ENCODE assay signal across 8 cellular contexts in the genomic region with DNA sequence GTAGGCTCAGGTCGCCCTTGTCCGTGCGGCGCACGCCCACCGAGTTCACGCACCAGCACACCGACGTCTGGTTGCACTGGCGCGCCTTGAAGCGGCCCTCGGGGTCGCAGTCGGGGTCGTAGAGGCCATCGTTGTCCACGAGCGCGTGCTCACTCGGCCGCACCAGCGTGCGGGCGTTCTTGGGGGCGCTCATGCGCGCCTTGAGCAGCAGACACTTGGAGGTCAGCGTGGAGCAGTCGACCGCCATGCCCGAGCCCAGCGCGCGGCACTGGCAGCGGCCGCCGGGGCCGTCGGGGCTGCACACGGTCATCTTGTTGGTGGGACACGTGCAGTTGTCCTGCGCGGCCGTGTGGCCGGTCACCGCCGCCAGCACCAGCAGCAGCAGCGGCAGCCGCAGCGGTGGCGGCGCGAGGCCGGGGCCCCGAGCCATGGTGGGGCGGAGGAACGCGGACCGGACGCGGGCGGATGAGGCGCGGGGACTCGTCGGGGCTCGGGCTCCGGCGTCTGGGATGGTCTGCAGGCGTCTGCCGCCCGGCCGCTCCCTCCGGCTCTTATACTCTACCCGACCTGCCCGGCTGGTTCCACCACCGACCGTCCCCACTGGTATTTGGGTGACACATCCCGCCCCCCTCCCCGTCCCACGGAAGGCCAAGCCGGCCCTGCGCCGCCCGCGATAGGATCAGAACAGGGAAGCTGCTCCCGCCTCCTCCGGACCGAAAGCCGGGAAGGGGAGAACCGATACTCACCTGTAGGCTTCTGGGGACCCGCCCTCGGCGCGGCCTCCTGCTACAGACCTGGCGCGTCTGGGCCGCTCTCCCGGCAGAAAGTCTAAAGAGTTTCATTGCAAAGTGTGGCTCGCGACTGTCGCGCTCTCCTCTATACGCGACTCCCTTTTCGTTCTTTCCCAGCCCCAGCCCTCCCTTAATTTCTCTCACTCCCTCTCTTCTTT. TPM values are rescaled to one million over a fixed set of nuclear protein-coding genes. Genes with fewer than 3 reads are reported as not detected.
DNase-seq lines count a peak whose midpoint lies in the region; ATAC-seq and TF ChIP-seq lines count a peak whose summit lies in the region.

A gene with protein sequence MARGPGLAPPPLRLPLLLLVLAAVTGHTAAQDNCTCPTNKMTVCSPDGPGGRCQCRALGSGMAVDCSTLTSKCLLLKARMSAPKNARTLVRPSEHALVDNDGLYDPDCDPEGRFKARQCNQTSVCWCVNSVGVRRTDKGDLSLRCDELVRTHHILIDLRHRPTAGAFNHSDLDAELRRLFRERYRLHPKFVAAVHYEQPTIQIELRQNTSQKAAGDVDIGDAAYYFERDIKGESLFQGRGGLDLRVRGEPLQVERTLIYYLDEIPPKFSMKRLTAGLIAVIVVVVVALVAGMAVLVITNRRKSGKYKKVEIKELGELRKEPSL (minus strand): TSS at position 526 of the 949 bp plus-strand sequence. CDS start 96 bp downstream, at position 430.

- peak within 1 kb of the TSS; percentile 56 for H2AFZ ChIP-seq in PC-3 (ENCODE audit: low read length)

- 7 to 9% methylated on average over 88 to 107 of the region's 107 CpGs for WGBS in esophagus, 2 donors

- DNase-seq in AG10803 (ENCODE audit: low read depth) (no peak), PC-3 (peak; percentile 95), natural killer cell (no peak)
- no peak for DNase-seq in activated CD4-positive, alpha-beta T cell treated with anti-CD3 and anti-CD28 coated beads, Interleukin-2, amount 50 U/mL, for 4 hours

- H3K4me3 ChIP-seq in AG10803 (ENCODE audit: low read length) (peak within 1 kb of the TSS; percentile 41), PC-3 (ENCODE audit: low read length) (peak within 1 kb of the TSS; percentile 100), esophagus (ENCODE audit: low read depth in 1 of 2, low read length in 2 of 2) (peak within 1 kb of the TSS; percentile 64 to 84)

- H3K79me2 ChIP-seq in PC-3 (ENCODE audit: low read length) = peaks cover 81% of the 10 kb centered on the region

- peaks cover 33% of the 10 kb centered on the region for H3K4me1 ChIP-seq in PC-3 (ENCODE audit: insufficient read depth, low read length)
- peaks cover 0 to 5% of the 10 kb centered on the region in 2 donors for H3K4me1 ChIP-seq in esophagus (ENCODE audit: control insufficient read depth in 2 of 2, insufficient read depth in 2 of 2, low read length in 1 of 2)

- CTCF ChIA-PET in PC-3 (lab: Charles Lee) = interaction anchor here (1.0 kb wide), 1 partner anchor 75 kb away, joined by 3 read pairs; no protein-coding TSS in a partner anchor

- H3K36me3 ChIP-seq in PC-3 (ENCODE audit: low read depth, low read length) = no peaks in the 10 kb centered on the region
- H3K36me3 ChIP-seq in esophagus (ENCODE audit: control insufficient read depth in 2 of 2, insufficient read depth in 2 of 2, low read length in 1 of 2) = no peaks in the 10 kb centered on the region

- H3K27me3 ChIP-seq in PC-3 (ENCODE audit: low read length) (no peaks in the 10 kb centered on the region), esophagus (ENCODE audit: control insufficient read depth in 1 of 2, insufficient read depth in 2 of 2, low read length in 2 of 2) (no peaks in the 10 kb centered on the region)

- peaks cover 53 to 63% of the 10 kb centered on the region in 2 donors for H3K27me3 Mint-ChIP-seq in natural killer cell (ENCODE audit: low read depth in 2 of 2)

- H3K4me1 Mint-ChIP-seq in natural killer cell = peaks cover 6 to 16% of the 10 kb centered on the region in 2 donors

- POLR2A ChIA-PET in PC-3 (lab: Charles Lee; ENCODE audit: unreplicated experiment) = interaction anchor here (0.6 kb wide), 1 partner anchor 19 kb away, joined by 8 read pairs; no protein-coding TSS in a partner anchor

- no peaks in the 10 kb centered on the region for H3F3A ChIP-seq in PC-3 (ENCODE audit: low read length, unreplicated experiment)

- peaks cover 32% of the 10 kb centered on the region for H4K20me1 ChIP-seq in PC-3 (ENCODE audit: low read length)

- H3K27ac ChIP-seq in PC-3 (ENCODE audit: low read length) = peak within 1 kb of the TSS; percentile 88
- peak within 1 kb of the TSS; percentile 95 to 96 for H3K27ac ChIP-seq in esophagus (ENCODE audit: low read depth in 2 of 2, low read length in 1 of 2)

- H3K9me2 ChIP-seq in PC-3 (replicated peaks; ENCODE audit: low read length) = no peaks in the 10 kb centered on the region

- TF ChIP-seq CTCF in AG10803 (conservative IDR thresholded peaks at IDR 0.05; ENCODE audit: low read length) (no peak), PC-3 (conservative IDR thresholded peaks at IDR 0.05; ENCODE audit: low read depth, low read length) (peak; percentile 30), natural killer cell (IDR thresholded peaks at IDR 0.05) (no peak)

- H3K9me3 ChIP-seq in PC-3 (ENCODE audit: low read length) = no peaks in the 10 kb centered on the region
- H3K9me3 ChIP-seq in esophagus (ENCODE audit: control insufficient read depth in 2 of 2, insufficient read depth in 1 of 2, low read depth in 1 of 2, low read length in 1 of 2) = peaks cover 0 to 4% of the 10 kb centered on the region in 2 donors

- no peak within 1 kb of the TSS for H3K27ac Mint-ChIP-seq in natural killer cell

- H3K9me3 Mint-ChIP-seq in natural killer cell = no peaks in the 10 kb centered on the region

- no TSS peak for BruUV-seq in PC-3 (replicated peaks; lab: Mats Ljungman, UMichigan)

- H3K36me3 Mint-ChIP-seq in natural killer cell = no peaks in the 10 kb centered on the region

- peak within 1 kb of the TSS; percentile 55 for H3K4me3 Mint-ChIP-seq in natural killer cell

- peak; percentile 66 for ATAC-seq in PC-3
- ATAC-seq in natural killer cell = peak in 2 of 3 donors; percentile 20 to 30
- no peak for ATAC-seq in HG02623 (IDR thresholded peaks at IDR 0.05; ENCODE audit: unreplicated experiment)
- ATAC-seq in GM19035 (IDR thresholded peaks at IDR 0.05; ENCODE audit: unreplicated experiment) = no peak
- no peak for ATAC-seq in HG02884 (IDR thresholded peaks at IDR 0.05; ENCODE audit: unreplicated experiment)

- H3K4me2 ChIP-seq in PC-3 (ENCODE audit: low read length) = peak within 1 kb of the TSS; percentile 98

- intact Hi-C loops in PC-3 (cut with micrococcal nuclease) = loop anchor here (2.0 kb wide), 2 partner anchors 42 to 76 kb away; no protein-coding TSS in a partner anchor
- intact Hi-C loops in natural killer cell (cut with micrococcal nuclease) = no loop called here

- H3K9ac ChIP-seq in PC-3 (ENCODE audit: low read length) = peak within 1 kb of the TSS; percentile 89

RNA-seq across cellular contexts. Expression of the gene that starts here (rescaled TPM):
- total RNA-seq in PC-3 (2014; rRNA removed) (94.2 and 129 TPM in 2 replicates), natural killer cell (under 1 TPM in 1 of 3 donors, not detected in 2; 0.21 TPM)
- 1,000 to 10,000 TPM in 1 of 2 donors, 100 to 1,000 TPM in 1; 946 to 1,164 TPM for polyA plus RNA-seq in esophagus

Comparison
In these comparisons a context has a peak if more than half of its experiments do, and no peak if none do; other contexts are left out.
1. RNA of the gene that starts here (total RNA-seq): 94.2 to 129 TPM in PC-3; 0.21 TPM in natural killer cell; every median in the first group is over 10 times any median in the second.
2. Peak in ATAC-seq in natural killer cell; RNA of the gene not detected or under 1 TPM.
3. H3K4me3 ChIP-seq: peak in every context shown above with its lines; median percentile 100 in PC-3; 74 in esophagus; 41 in AG10803.